Comparison of ENCODE assay signal across 8 cellular contexts in genomic region chrX:54530358-54530900, GRCh38. TPM values are rescaled to one million over a fixed set of nuclear protein-coding genes. Genes with fewer than 3 reads are reported as not detected.
DNase-seq lines count a peak whose midpoint lies in the region; ATAC-seq and TF ChIP-seq lines count a peak whose summit lies in the region.

No MANE protein-coding gene starts in this region.

- peak overlapping the region; percentile 82 for H3K27ac Mint-ChIP-seq in chondrocyte (ENCODE audit: unreplicated experiment)

- no peak for TF ChIP-seq POLR2A in NB4 (IDR thresholded peaks at IDR 0.05; ENCODE audit: extremely low read depth, insufficient read length)

- no peaks in the 10 kb centered on the region for H3K27me3 Mint-ChIP-seq in chondrocyte (ENCODE audit: low read depth)

- intact Hi-C loops in upper lobe of right lung (cut with DNase I): no loop called here

- ATAC-seq in GM21723 (IDR thresholded peaks at IDR 0.05; ENCODE audit: unreplicated experiment) (peak; percentile 30), upper lobe of right lung (peak; percentile 5)

- peaks cover 36% of the 10 kb centered on the region for H3K79me2 ChIP-seq in mesendoderm (ENCODE audit: control insufficient read depth, insufficient read depth, low read length)

- DNase-seq in NB4 (ENCODE audit: low read depth) (no peak), chondrocyte (ENCODE audit: low spot score) (no peak), mesendoderm (peak; percentile 6), upper lobe of right lung (no peak), kidney glomerular epithelial cell (lab: John Stamatoyannopoulos, UW) (no peak), occipital lobe (lab: John Stamatoyannopoulos, UW) (no peak)

- no peak overlapping the region for H2AK5ac ChIP-seq in mesendoderm (ENCODE audit: low read length)

- H3K9me3 ChIP-seq in ES-I3 (ENCODE audit: control insufficient read depth, insufficient read depth, low read length) (no peaks in the 10 kb centered on the region; the same call in 1 of the 2 replicates), upper lobe of right lung (no peaks in the 10 kb centered on the region)

- peak overlapping the region; percentile 1 for H3K23ac ChIP-seq in mesendoderm (ENCODE audit: low read length)

- peaks cover 7% of the 10 kb centered on the region; the same call in 1 of the 2 replicates for H3K36me3 ChIP-seq in ES-I3 (ENCODE audit: insufficient read depth, low read length)
- no peaks in the 10 kb centered on the region for H3K36me3 ChIP-seq in mesendoderm (ENCODE audit: control insufficient read depth, insufficient read depth, low read length)
- H3K36me3 ChIP-seq in upper lobe of right lung: no peaks in the 10 kb centered on the region

- peak overlapping the region; percentile 87 for H3K56ac ChIP-seq in mesendoderm (ENCODE audit: low read length)

- H3K27ac ChIP-seq in mesendoderm (ENCODE audit: low read depth, low read length) (peak overlapping the region; percentile 60), upper lobe of right lung (peak overlapping the region; percentile 75)

- H3K18ac ChIP-seq in mesendoderm (ENCODE audit: low read length): no peak overlapping the region

- H4K8ac ChIP-seq in mesendoderm (ENCODE audit: low read depth, low read length): no peak overlapping the region

- no peak overlapping the region for H2BK120ac ChIP-seq in mesendoderm (ENCODE audit: low read depth, low read length)

- peaks cover 34% of the 10 kb centered on the region for H3K4me1 Mint-ChIP-seq in chondrocyte (ENCODE audit: low read depth)

- TF ChIP-seq CTCF in NB4 (IDR thresholded peaks at IDR 0.05; ENCODE audit: low read depth, low read length) (no peak), chondrocyte (IDR thresholded peaks at IDR 0.05) (no peak), upper lobe of right lung (IDR thresholded peaks at IDR 0.05) (no peak)

- H3K4ac ChIP-seq in mesendoderm (ENCODE audit: low read depth, low read length): peak overlapping the region; percentile 2

- H3K9ac ChIP-seq in ES-I3 (ENCODE audit: low read depth, low read length) (peak overlapping the region; percentile 85), mesendoderm (ENCODE audit: low read length) (peak overlapping the region; percentile 75)

- peak overlapping the region; percentile 74 for H3K4me2 ChIP-seq in mesendoderm (ENCODE audit: low read length)

- H3K4me3 Mint-ChIP-seq in chondrocyte (ENCODE audit: unreplicated experiment): peak overlapping the region; percentile 91

- no peaks in the 10 kb centered on the region for H3K36me3 Mint-ChIP-seq in chondrocyte (ENCODE audit: low read depth)

- no peak overlapping the region for H2BK5ac ChIP-seq in mesendoderm (ENCODE audit: low read length)

- no peaks in the 10 kb centered on the region for H3K79me1 ChIP-seq in mesendoderm (ENCODE audit: low read length)

- no peaks in the 10 kb centered on the region for H3K27me3 ChIP-seq in mesendoderm (ENCODE audit: insufficient read depth, low read length, poor library complexity)
- no peaks in the 10 kb centered on the region for H3K27me3 ChIP-seq in upper lobe of right lung

- peak overlapping the region; percentile 99 for H3K4me3 ChIP-seq in NB4 (ENCODE audit: low read depth, low read length)
- H3K4me3 ChIP-seq in mesendoderm (ENCODE audit: low read length): peak overlapping the region; percentile 67
- H3K4me3 ChIP-seq in upper lobe of right lung: peak overlapping the region; percentile 70

- no peak overlapping the region for H2BK15ac ChIP-seq in mesendoderm (replicated peaks; ENCODE audit: low read depth)

- H3K4me1 ChIP-seq in ES-I3 (ENCODE audit: insufficient read depth, low read length): peaks cover 5% of the 10 kb centered on the region; the same call in 1 of the 2 replicates
- H3K4me1 ChIP-seq in mesendoderm (ENCODE audit: control insufficient read depth, low read depth, low read length): no peaks in the 10 kb centered on the region
- no peaks in the 10 kb centered on the region for H3K4me1 ChIP-seq in upper lobe of right lung

- peaks cover 9% of the 10 kb centered on the region for H3K9me3 Mint-ChIP-seq in chondrocyte (ENCODE audit: low read depth)

- no CpG with 5 or more reads among the region's 21 CpGs for WGBS in mesendoderm (ENCODE audit: extremely low coverage, insufficient coverage, low lambda C conversion rate)

- no peak overlapping the region for H4K5ac ChIP-seq in mesendoderm (ENCODE audit: low read length)

RNA-seq across cellular contexts. Expression of gene GNL3L, which starts 0.4 kb away (rescaled TPM):
- total RNA-seq in chondrocyte: 42.0 to 58.1 TPM (median 45.2 TPM) in 3 replicates
- 30.6 TPM for polyA plus RNA-seq in mesendoderm (2013, experiment 1 of 2)
- 31.1 TPM for polyA plus RNA-seq in mesendoderm (2013, experiment 2 of 2)
- 29.0 TPM for total RNA-seq in upper lobe of right lung
- total RNA-seq in occipital lobe: 17.6 TPM

RNA-seq across cellular contexts. Expression of gene FGD1, which starts 34.4 kb away (rescaled TPM):
- total RNA-seq in chondrocyte (21.0 to 26.4 TPM (median 21.4 TPM) in 3 replicates), upper lobe of right lung (3.7 TPM), occipital lobe (9.0 TPM)
- polyA plus RNA-seq in mesendoderm (2013, experiment 1 of 2): 13.5 TPM
- 13.7 TPM for polyA plus RNA-seq in mesendoderm (2013, experiment 2 of 2)
